ENCODE assay signal across 1 cellular context in genomic region chr2:28547223-28547860, GRCh38.
TF ChIP-seq lines count a peak whose summit lies in the region.

No MANE protein-coding gene starts in this region.

TF ChIP-seq in IMR-90, 13 proteins besides CTCF, POLR2A, EP300 and RAD21:
- TF ChIP-seq MXI1 (IDR thresholded peaks at IDR 0.05; ENCODE audit: borderline replicate concordance, low read depth, low read length) = no peak
- no peak for TF ChIP-seq NFE2L2 (IDR thresholded peaks at IDR 0.05; ENCODE audit: low read depth, low read length)
- TF ChIP-seq ELK1 (IDR thresholded peaks at IDR 0.05; ENCODE audit: borderline replicate concordance, low read depth, low read length) = no peak
- no peak for TF ChIP-seq RCOR1 (IDR thresholded peaks at IDR 0.05; ENCODE audit: insufficient replicate concordance, low read length)
- no peak for TF ChIP-seq BHLHE40 (IDR thresholded peaks at IDR 0.05; ENCODE audit: low read depth, low read length)
- TF ChIP-seq CEBPB (IDR thresholded peaks at IDR 0.05; ENCODE audit: low read depth, low read length) = no peak
- no peak for TF ChIP-seq MAFK (IDR thresholded peaks at IDR 0.05; ENCODE audit: low read depth, low read length)
- no peak for TF ChIP-seq RFX5 (IDR thresholded peaks at IDR 0.05; ENCODE audit: low read depth, low read length)
- no peak for TF ChIP-seq MAZ (IDR thresholded peaks at IDR 0.05; ENCODE audit: borderline replicate concordance, low read depth, low read length)
- no peak for TF ChIP-seq USF2 (IDR thresholded peaks at IDR 0.05; ENCODE audit: low read depth, low read length)
- no peak for TF ChIP-seq CHD1 (IDR thresholded peaks at IDR 0.05; ENCODE audit: low read depth, low read length)
- no peak for TF ChIP-seq SMC3 (IDR thresholded peaks at IDR 0.05; ENCODE audit: low read depth, low read length)
- no peak for TF ChIP-seq FOS (IDR thresholded peaks at IDR 0.05; ENCODE audit: low read depth, low read length)
